ENCODE assay signal across 8 cellular contexts in the genomic region with DNA sequence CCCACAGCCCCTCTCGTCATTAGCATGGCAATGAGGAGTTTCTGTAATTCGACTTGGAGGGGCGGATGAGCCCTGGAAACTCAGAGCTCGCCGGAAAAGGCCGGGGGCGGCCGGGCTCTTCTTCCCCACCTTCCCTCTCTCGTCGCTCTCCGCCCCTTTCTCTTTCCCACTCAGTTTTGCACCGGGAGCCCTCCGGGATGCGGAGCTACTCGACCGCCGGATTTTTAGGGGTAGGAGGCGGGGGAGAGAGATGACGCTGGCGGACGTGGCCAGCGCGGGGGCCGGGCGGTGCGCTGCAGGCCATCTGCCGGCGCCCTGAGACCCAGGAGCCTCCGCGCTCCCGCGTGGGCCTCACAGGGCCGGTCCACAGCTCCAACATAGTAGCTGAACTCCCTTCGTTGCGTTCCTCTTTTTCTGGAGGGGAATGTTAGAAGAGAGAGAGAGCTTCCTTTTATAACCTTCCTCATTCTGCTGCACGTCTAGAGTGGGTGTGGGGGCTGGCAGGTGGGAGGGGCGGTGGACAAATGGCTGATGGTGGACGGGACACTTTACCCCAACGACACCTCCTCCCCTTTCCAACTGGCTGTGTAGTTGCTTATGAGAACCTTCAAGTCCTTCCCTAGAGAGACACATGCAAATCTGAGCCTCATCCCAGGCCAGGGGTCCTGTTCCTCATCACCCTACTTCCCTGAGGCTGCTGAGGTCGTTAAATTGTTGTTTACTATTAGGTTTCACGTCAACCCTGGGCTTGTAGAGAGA. TPM values are rescaled to one million over a fixed set of nuclear protein-coding genes. Genes with fewer than 3 reads are reported as not detected.
DNase-seq lines count a peak whose midpoint lies in the region; ATAC-seq and TF ChIP-seq lines count a peak whose summit lies in the region.

No MANE protein-coding gene starts in this region.

- H3K9me3 Mint-ChIP-seq in neural crest cell = no peaks in the 10 kb centered on the region

- peak overlapping the region; percentile 77 for H3K4me3 ChIP-seq in AG04449 (ENCODE audit: low read depth, low read length)
- peak overlapping the region; percentile 65 for H3K4me3 ChIP-seq in SJSA1
- H3K4me3 ChIP-seq in esophagus muscularis mucosa = peak overlapping the region; percentile 79 to 100 (median 96)

- intact Hi-C loops in esophagus muscularis mucosa (cut with DNase I) = loop anchor here (2.0 to 5.0 kb wide), 4 partner anchors 38 to 1240 kb away; partner anchors contain the start of genes CBX3 and HNRNPA2B1

- peaks cover 96% of the 10 kb centered on the region for H3K27me3 Mint-ChIP-seq in neural crest cell (ENCODE audit: low read depth)

- peaks cover 40% of the 10 kb centered on the region for H3K36me3 Mint-ChIP-seq in neural crest cell (ENCODE audit: low read depth)

- peak overlapping the region; percentile 59 for H3K27ac ChIP-seq in SJSA1
- peak overlapping the region; percentile 96 to 100 (median 99) for H3K27ac ChIP-seq in esophagus muscularis mucosa (replicated peaks in 1 of 4)

- no peaks in the 10 kb centered on the region for H3K9me3 ChIP-seq in SJSA1 (replicated peaks)
- no peaks in the 10 kb centered on the region for H3K9me3 ChIP-seq in esophagus muscularis mucosa

- TF ChIP-seq CTCF in AG04449 (IDR thresholded peaks at IDR 0.05; ENCODE audit: insufficient read depth, low read length, missing control alignments) (no peak), GM13976 (IDR thresholded peaks at IDR 0.05; ENCODE audit: borderline replicate concordance, control extremely low read depth, extremely low read depth, insufficient read depth, missing control alignments) (no peak), esophagus muscularis mucosa (IDR thresholded peaks at IDR 0.05) (peak in 1 of 3 experiments; percentile 4), neural crest cell (conservative IDR thresholded peaks at IDR 0.05) (no peak)

- H3K4me1 ChIP-seq in SJSA1 (replicated peaks) (peaks cover 36% of the 10 kb centered on the region), esophagus muscularis mucosa (peaks cover 26 to 54% (median 47%) of the 10 kb centered on the region in 4 donors)

- CTCF ChIA-PET in AG04449 (lab: Yijun Ruan, JAX) = interaction anchor here (0.9 to 2.6 kb wide), 8 partner anchors 12 to 414 kb away, joined by 3 to 10 read pairs (median 3); no protein-coding TSS in a partner anchor

- POLR2A ChIA-PET in AG04449 (lab: Yijun Ruan, JAX) = interaction anchor here (0.6 to 1.5 kb wide), 6 partner anchors 9 to 1710 kb away, joined by 3 to 6 read pairs (median 4); partner anchors contain the start of gene HOXA4

- no peak for TF ChIP-seq POLR2A in esophagus muscularis mucosa (IDR thresholded peaks at IDR 0.05; ENCODE audit: low read depth)

- H3K4me3 Mint-ChIP-seq in neural crest cell = peak overlapping the region; percentile 99

- no peak for ATAC-seq in GM21786 (IDR thresholded peaks at IDR 0.05; ENCODE audit: unreplicated experiment)

- peak overlapping the region; percentile 69 for H3K27ac Mint-ChIP-seq in neural crest cell (ENCODE audit: unreplicated experiment)

- H3K27me3 ChIP-seq in SJSA1 (replicated peaks) (no peaks in the 10 kb centered on the region), esophagus muscularis mucosa (peaks cover 0 to 8% (median 0%) of the 10 kb centered on the region in 4 donors)

- WGBS in esophagus muscularis mucosa = 1% methylated on average over 28 of the region's 41 CpGs

- in situ Hi-C loops in GM13976 (cut with MboI; ENCODE audit: low sequenced_read_pairs, unreplicated experiment) = no loop called here

- TF ChIP-seq EP300 in esophagus muscularis mucosa (IDR thresholded peaks at IDR 0.05) = no peak

- peaks cover 76% of the 10 kb centered on the region for H3K4me1 Mint-ChIP-seq in neural crest cell

- no peak for DNase-seq in AG04449 (ENCODE audit: low read depth, low spot score)
- peak; percentile 63 for DNase-seq in GM13976 (ENCODE audit: low spot score)
- peak in 1 of 2 experiments; percentile 16 for DNase-seq in SJSA1 (ENCODE audit: low read depth in 1 of 2, low spot score in 2 of 2)
- DNase-seq in esophagus muscularis mucosa (ENCODE audit: extremely low spot score) = peak; percentile 91
- no peak for DNase-seq in neural crest cell (ENCODE audit: low read depth, low spot score)
- DNase-seq in 8988T = no peak
- DNase-seq in cerebellum (ENCODE audit: low spot score) = no peak

- H3K36me3 ChIP-seq in SJSA1 = peaks cover 35% of the 10 kb centered on the region
- H3K36me3 ChIP-seq in esophagus muscularis mucosa = no peaks in the 10 kb centered on the region

RNA-seq across cellular contexts. Expression of gene HOXA1, which starts 1.1 kb away (rescaled TPM):
- 2.0 and 5.8 TPM in 2 replicates for total RNA-seq in SJSA1 (2014; rRNA removed; shearing (Covaris generic))
- total RNA-seq in esophagus muscularis mucosa (1 to 10 TPM in 1 of 4 donors, under 1 TPM in 3; 0.17 to 1.4 (median 0.56) TPM), neural crest cell (3.5 and 3.6 TPM in 2 replicates), cerebellum (not detected)

RNA-seq across cellular contexts. Expression of gene HOXA2, which starts 5.5 kb away (rescaled TPM):
- total RNA-seq in SJSA1 (2014; rRNA removed; shearing (Covaris generic)) = 0.47 and 2.3 TPM in 2 replicates
- 1 to 10 TPM; 3.3 to 5.4 (median 4.4) TPM for total RNA-seq in esophagus muscularis mucosa
- 41.2 and 41.6 TPM in 2 replicates for total RNA-seq in neural crest cell
- total RNA-seq in cerebellum = not detected

RNA-seq across cellular contexts. Expression of gene HOXA4, which starts 33.6 kb away (rescaled TPM):
- 0.58 TPM in 1 of 2 replicates, not detected in the other for total RNA-seq in SJSA1 (2014; rRNA removed; shearing (Covaris generic))
- 10 to 100 TPM; 12.5 to 26.8 (median 18.1) TPM for total RNA-seq in esophagus muscularis mucosa
- 0.68 and 0.96 TPM in 2 replicates for total RNA-seq in neural crest cell
- total RNA-seq in cerebellum = not detected

RNA-seq across cellular contexts. Expression of gene HOXA5, which starts 46.5 kb away (rescaled TPM):
- 0.79 and 0.81 TPM in 2 replicates for total RNA-seq in SJSA1 (2014; rRNA removed; shearing (Covaris generic))
- total RNA-seq in esophagus muscularis mucosa (10 to 100 TPM in 3 of 4 donors, 1 to 10 TPM in 1; 7.8 to 24.8 (median 14.7) TPM), neural crest cell (3.2 and 4.3 TPM in 2 replicates), cerebellum (not detected)

RNA-seq across cellular contexts. Expression of gene HOXA6, which starts 50.6 kb away (rescaled TPM):
- 0.79 TPM in 1 of 2 replicates, not detected in the other for total RNA-seq in SJSA1 (2014; rRNA removed; shearing (Covaris generic))
- total RNA-seq in esophagus muscularis mucosa (under 1 TPM in 2 of 4 donors, not detected in 2; 0.66 to 0.92 TPM), neural crest cell (1.6 and 2.0 TPM in 2 replicates), cerebellum (not detected)

Comparison
In these comparisons a context has a peak if more than half of its experiments do, and no peak if none do; other contexts are left out.
1. DNase-seq: peak in GM13976 (single experiment) and esophagus muscularis mucosa (single experiment); none in AG04449 (single experiment), neural crest cell (single experiment), 8988T (single experiment) and cerebellum (single experiment).
2. Peak in every context shown above with its lines, with median percentiles within 50 percentile points of each other: H3K4me3 ChIP-seq.